Comparison of ENCODE assay signal across 24 cellular contexts in genomic region chr2:182887753-182888415, GRCh38. TPM values are rescaled to one million over a fixed set of nuclear protein-coding genes. Genes with fewer than 3 reads are reported as not detected.
"Had no signal": no experiment of that assay in that cellular context is flagged by ENCODE, and none has a peak within 500 bp of the region (broad histone marks: within the 10 kb centered on the region; RNA-seq: fewer than 3 reads in every experiment).

No MANE protein-coding gene starts in this region.

- H3K27ac ChIP-seq: epithelial cell of prostate, gastroesophageal sphincter, left ventricle myocardium inferior, testis, uterus had no signal

- H3K27me3 ChIP-seq: gastroesophageal sphincter, testis, uterus had no signal

- H3K27me3 Mint-ChIP-seq: activated naive CD4-positive, alpha-beta T cell treated with anti-CD3 and anti-CD28 coated beads, Interleukin-2, amount 10 ng/mL, durations not matched to agents 7 days and 5 days; stimulated activated memory B cell treated with anti-CD40 and anti-IgM and Interleukin-4, amounts not matched to agents 10 μg/mL and 1 μg/mL and 100 μg/mL, for 72 hours had no signal

- H3K4me1 Mint-ChIP-seq: activated naive CD4-positive, alpha-beta T cell treated with anti-CD3 and anti-CD28 coated beads, Interleukin-2, amount 10 ng/mL, durations not matched to agents 7 days and 5 days; neural crest cell; stimulated activated memory B cell treated with anti-CD40 and anti-IgM and Interleukin-4, amounts not matched to agents 10 μg/mL and 1 μg/mL and 100 μg/mL, for 72 hours had no signal

- H3K9me3 Mint-ChIP-seq: activated naive CD4-positive, alpha-beta T cell treated with anti-CD3 and anti-CD28 coated beads, Interleukin-2, amount 10 ng/mL, durations not matched to agents 7 days and 5 days; activated T-cell treated with anti-CD3 and anti-CD28 coated beads, Interleukin-2, amount 50 U/mL, for 72 hours; naive thymus-derived CD4-positive, alpha-beta T cell; neural crest cell; stimulated activated memory B cell treated with anti-CD40 and anti-IgM and Interleukin-4, amounts not matched to agents 10 μg/mL and 1 μg/mL and 100 μg/mL, for 72 hours had no signal

- ATAC-seq: activated T-cell treated with anti-CD3 and anti-CD28 coated beads, Interleukin-2, amount 50 U/mL, for 72 hours; gastroesophageal sphincter; naive thymus-derived CD4-positive, alpha-beta T cell; sciatic nerve; stimulated activated memory B cell treated with anti-CD40 and anti-IgM and Interleukin-4, amounts not matched to agents 10 μg/mL and 1 μg/mL and 100 μg/mL, for 72 hours had no signal

- H3K36me3 Mint-ChIP-seq: activated naive CD4-positive, alpha-beta T cell treated with anti-CD3 and anti-CD28 coated beads, Interleukin-2, amount 10 ng/mL, durations not matched to agents 7 days and 5 days; naive thymus-derived CD4-positive, alpha-beta T cell; stimulated activated memory B cell treated with anti-CD40 and anti-IgM and Interleukin-4, amounts not matched to agents 10 μg/mL and 1 μg/mL and 100 μg/mL, for 72 hours had no signal

- H3K4me3 Mint-ChIP-seq: activated naive CD4-positive, alpha-beta T cell treated with anti-CD3 and anti-CD28 coated beads, Interleukin-2, amount 10 ng/mL, durations not matched to agents 7 days and 5 days; activated T-cell treated with anti-CD3 and anti-CD28 coated beads, Interleukin-2, amount 50 U/mL, for 72 hours; naive thymus-derived CD4-positive, alpha-beta T cell; neural crest cell; stimulated activated memory B cell treated with anti-CD40 and anti-IgM and Interleukin-4, amounts not matched to agents 10 μg/mL and 1 μg/mL and 100 μg/mL, for 72 hours had no signal

- H3K4me3 ChIP-seq: gastroesophageal sphincter, left ventricle myocardium inferior, testis, uterus had no signal

- H3K36me3 ChIP-seq: gastroesophageal sphincter, left ventricle myocardium inferior, uterus had no signal

- H3K9me3 ChIP-seq: gastroesophageal sphincter, left ventricle myocardium inferior, testis, uterus had no signal

- H3K4me1 ChIP-seq: left ventricle myocardium inferior, testis, uterus had no signal

- H3K27ac Mint-ChIP-seq: activated naive CD4-positive, alpha-beta T cell treated with anti-CD3 and anti-CD28 coated beads, Interleukin-2, amount 10 ng/mL, durations not matched to agents 7 days and 5 days; activated T-cell treated with anti-CD3 and anti-CD28 coated beads, Interleukin-2, amount 50 U/mL, for 72 hours; naive thymus-derived CD4-positive, alpha-beta T cell; stimulated activated memory B cell treated with anti-CD40 and anti-IgM and Interleukin-4, amounts not matched to agents 10 μg/mL and 1 μg/mL and 100 μg/mL, for 72 hours had no signal

- DNase-seq: activated CD4-positive, alpha-beta T cell treated with anti-CD3 and anti-CD28 coated beads for 4 hours; activated CD4-positive, alpha-beta T cell treated with anti-CD3 and anti-CD28 coated beads, Interleukin-2, amount 50 U/mL, for 48 hours; activated CD4-positive, CD25-positive, alpha-beta regulatory T cell; activated effector memory CD4-positive, alpha-beta T cell treated with anti-CD3 and anti-CD28 coated beads, Interleukin-2, amount 50 U/mL, for 16 hours; activated naive CD4-positive, alpha-beta T cell treated with anti-CD3 and anti-CD28 coated beads, Interleukin-2, amount 10 ng/mL, durations not matched to agents 7 days and 5 days; activated T-cell treated with anti-CD3 and anti-CD28 coated beads, Interleukin-2, amount 50 U/mL, for 72 hours; amygdala; cortex of kidney; head of caudate nucleus; hypothalamus; left ventricle myocardium inferior; naive thymus-derived CD4-positive, alpha-beta T cell; occipital lobe; posterior cingulate gyrus; small intestine; stimulated activated CD4-positive, alpha-beta T cell treated with anti-CD3 and anti-CD28 coated beads, Interleukin-2, amount 100 ng/mL, for 24 hours; testis; trophoblast cell; uterus had no signal

RNA-seq across cellular contexts. Expression of gene FRZB, which starts 21.4 kb away (rescaled TPM):
- total RNA-seq: activated T-cell treated with anti-CD3 and anti-CD28 coated beads, Interleukin-2, amount 50 U/mL, for 72 hours; naive thymus-derived CD4-positive, alpha-beta T cell had no signal
- polyA plus RNA-seq: naive thymus-derived CD4-positive, alpha-beta T cell had no signal
